ENCODE assay signal across 1 cellular context in genomic region chr1:204507317-204508105, GRCh38.
TF ChIP-seq lines count a peak whose summit lies in the region.

No MANE protein-coding gene starts in this region.

TF ChIP-seq in K562, 482 proteins besides CTCF, POLR2A, EP300 and RAD21 (continued from another document and continues in another):
- TF ChIP-seq CC2D1A (IDR thresholded peaks at IDR 0.05): no peak; the same call in 1 of the 2 replicates
- no peak for TF ChIP-seq HNRNPH1 (optimal IDR thresholded peaks at IDR 0.05; ENCODE audit: low read depth, low read length)
- TF ChIP-seq PTTG1 (tag; IDR thresholded peaks at IDR 0.05; ENCODE audit: low read depth): no peak
- 0 out of 2 replicates have a peak, but pooled peaks have one; percentile 47 for TF ChIP-seq OTX1 (CRISPR knock-in tag; IDR thresholded peaks at IDR 0.05)
- no peak for TF ChIP-seq MAFK (IDR thresholded peaks at IDR 0.05; ENCODE audit: low read length)
- TF ChIP-seq ZNF12 (CRISPR knock-in tag; IDR thresholded peaks at IDR 0.05): no peak
- TF ChIP-seq ZNF224 (CRISPR knock-in tag; IDR thresholded peaks at IDR 0.05): no peak
- peak; percentile 83 for TF ChIP-seq TCF7L2 (IDR thresholded peaks at IDR 0.05; ENCODE audit: low read depth, low read length)
- TF ChIP-seq DIDO1 (tag; IDR thresholded peaks at IDR 0.05; ENCODE audit: low read depth): no peak
- TF ChIP-seq GABPA (tag; conservative IDR thresholded peaks at IDR 0.05; ENCODE audit: low read depth): 0 out of 2 replicates have a peak, but pooled peaks have one; percentile 9
- TF ChIP-seq E2F4 (CRISPR knock-in tag; IDR thresholded peaks at IDR 0.05; ENCODE audit: low read depth): no peak
- TF ChIP-seq RREB1 (CRISPR knock-in tag; IDR thresholded peaks at IDR 0.05): no peak
- TF ChIP-seq ZBTB9 (CRISPR knock-in tag; IDR thresholded peaks at IDR 0.05): no peak
- peak in 1 of 2 experiments; percentile 7; a peak in 1 of 4 replicates for TF ChIP-seq MLX (CRISPR knock-in tag; conservative IDR thresholded peaks at IDR 0.05)
- TF ChIP-seq TGIF2 (CRISPR knock-in tag; IDR thresholded peaks at IDR 0.05): no peak
- TF ChIP-seq ZBTB26 (CRISPR knock-in tag; IDR thresholded peaks at IDR 0.05): peak; percentile 82; the same call in 1 of the 2 replicates
- TF ChIP-seq NFE2L1 (tag; IDR thresholded peaks at IDR 0.05; ENCODE audit: borderline replicate concordance, low read depth): no peak
- TF ChIP-seq MCM7 (IDR thresholded peaks at IDR 0.05): peak in 1 of 2 experiments; percentile 71; a peak in 1 of 4 replicates
- no peak for TF ChIP-seq KLF13 (tag; IDR thresholded peaks at IDR 0.05; ENCODE audit: borderline replicate concordance, low read depth)
- TF ChIP-seq ELF4 (CRISPR knock-in tag; IDR thresholded peaks at IDR 0.05): 0 out of 2 replicates have a peak, but pooled peaks have one; percentile 54
- TF ChIP-seq NR3C1 (CRISPR knock-in tag; IDR thresholded peaks at IDR 0.05): no peak
- no peak; the same call in 1 of the 2 replicates for TF ChIP-seq MBD2 (IDR thresholded peaks at IDR 0.05; ENCODE audit: borderline replicate concordance, low read depth)
- TF ChIP-seq ZNF609 (CRISPR knock-in tag; IDR thresholded peaks at IDR 0.05; ENCODE audit: borderline replicate concordance): no peak
- no peak; the same call in 1 of the 2 replicates for TF ChIP-seq ZC3H8 (IDR thresholded peaks at IDR 0.05)
- TF ChIP-seq SUPT5H (IDR thresholded peaks at IDR 0.05): peak; percentile 93
- TF ChIP-seq NONO (IDR thresholded peaks at IDR 0.05; ENCODE audit: low read depth in 2 of 2, low read length in 1 of 2): peak; percentile 31 to 95; a peak in 3 of 4 replicates
- peak; percentile 44; the same call in 1 of the 2 replicates for TF ChIP-seq PHF8 (IDR thresholded peaks at IDR 0.05; ENCODE audit: borderline replicate concordance, low read length)
- TF ChIP-seq NCOA4 (IDR thresholded peaks at IDR 0.05; ENCODE audit: partially characterized antibody): peak; percentile 28
- no peak for TF ChIP-seq HES1 (IDR thresholded peaks at IDR 0.05; ENCODE audit: low read depth)
- 0 out of 2 replicates have a peak, but pooled peaks have one; percentile 2 for TF ChIP-seq ZNF518B (CRISPR knock-in tag; IDR thresholded peaks at IDR 0.05)
- TF ChIP-seq E2F8 (IDR thresholded peaks at IDR 0.05; ENCODE audit: low read depth, partially characterized antibody): peak; percentile 4
- no peak for TF ChIP-seq ZBTB43 (CRISPR knock-in tag; IDR thresholded peaks at IDR 0.05)
